ENCODE assay signal across 17 cellular contexts in genomic region chr18:76572517-76573247, GRCh38.
DNase-seq lines count a peak whose midpoint lies in the region; ATAC-seq and TF ChIP-seq lines count a peak whose summit lies in the region.
"Had no signal": no experiment of that assay in that cellular context is flagged by ENCODE, and none has a peak within 500 bp of the region (broad histone marks: within the 10 kb centered on the region; RNA-seq: fewer than 3 reads in every experiment).

No MANE protein-coding gene starts in this region.

- 80 to 82% (median 82%) methylated on average over 12 of the region's 12 CpGs for WGBS in psoas muscle, 3 donors
- WGBS in right cardiac atrium: 74% methylated on average over 12 of the region's 12 CpGs

- POLR2A ChIA-PET in A673 (lab: Charles Lee; ENCODE audit: low non-redundant PET): no interaction called here

- in situ Hi-C loops in GM13976 (cut with MboI; ENCODE audit: low sequenced_read_pairs, unreplicated experiment): no loop called here

- H3K4me3 ChIP-seq in A673 (ENCODE audit: low read depth, low read length, poor library complexity, severe bottlenecking) (no peak overlapping the region), psoas muscle (no peak overlapping the region), right cardiac atrium (ENCODE audit: low read length) (no peak overlapping the region)
- H3K4me3 ChIP-seq: pancreas, thoracic aorta had no signal

- H3K9me3 ChIP-seq in A673 (ENCODE audit: low read depth, low read length, poor library complexity, severe bottlenecking) (no peaks in the 10 kb centered on the region), psoas muscle (no peaks in the 10 kb centered on the region), right cardiac atrium (ENCODE audit: control insufficient read depth, low read length) (no peaks in the 10 kb centered on the region)
- H3K9me3 ChIP-seq: pancreas, thoracic aorta had no signal

- BruUV-seq in A673 (replicated peaks; lab: Mats Ljungman, UMichigan): no TSS peak

- TF ChIP-seq CTCF in A673 (conservative IDR thresholded peaks at IDR 0.05; ENCODE audit: low read depth, low read length) (0 out of 2 replicates have a peak, but pooled peaks have one; percentile 24), GM13976 (IDR thresholded peaks at IDR 0.05; ENCODE audit: borderline replicate concordance, control extremely low read depth, extremely low read depth, insufficient read depth, missing control alignments) (peak; percentile 22), psoas muscle (IDR thresholded peaks at IDR 0.05) (no peak)

- CTCF ChIA-PET in A673 (lab: Charles Lee): no interaction called here

- ATAC-seq in psoas muscle: no peak
- no peak for ATAC-seq in right cardiac atrium

- H3K4me1 ChIP-seq in A673 (ENCODE audit: insufficient read depth, low read length, poor library complexity, severe bottlenecking) (no peaks in the 10 kb centered on the region), psoas muscle (no peaks in the 10 kb centered on the region), right cardiac atrium (ENCODE audit: control insufficient read depth, insufficient read depth, low read length) (no peaks in the 10 kb centered on the region)
- H3K4me1 ChIP-seq: pancreas had no signal

- no peaks in the 10 kb centered on the region for H3K27me3 ChIP-seq in A673 (replicated peaks; ENCODE audit: insufficient read depth, low read depth, low read length, poor library complexity)
- no peaks in the 10 kb centered on the region for H3K27me3 ChIP-seq in psoas muscle (ENCODE audit: insufficient read depth in 3 of 3, low read length in 2 of 3)
- no peaks in the 10 kb centered on the region for H3K27me3 ChIP-seq in right cardiac atrium (ENCODE audit: control insufficient read depth, insufficient read depth)
- H3K27me3 ChIP-seq: pancreas had no signal

- H3K27ac ChIP-seq in A673 (ENCODE audit: low read depth, low read length, poor library complexity, severe bottlenecking) (no peak overlapping the region), epithelial cell of prostate (peak overlapping the region; percentile 68), psoas muscle (no peak overlapping the region), right cardiac atrium (ENCODE audit: low read length) (no peak overlapping the region)
- H3K27ac ChIP-seq: pancreas, thoracic aorta, VCaP had no signal

- intact Hi-C loops in A673 (cut with micrococcal nuclease; ENCODE audit: unreplicated experiment): no loop called here
- intact Hi-C loops in psoas muscle (cut with DNase I): no loop called here
- intact Hi-C loops in right cardiac atrium (cut with DNase I): no loop called here

- H3K36me3 ChIP-seq in A673 (ENCODE audit: insufficient read depth, low read length, poor library complexity, severe bottlenecking) (no peaks in the 10 kb centered on the region), psoas muscle (ENCODE audit: insufficient read depth in 1 of 2, low read depth in 1 of 2) (no peaks in the 10 kb centered on the region)
- H3K36me3 ChIP-seq: pancreas, thoracic aorta had no signal

- DNase-seq in A673 (ENCODE audit: low spot score) (no peak), GM13976 (ENCODE audit: low spot score) (no peak), NOMO-1 treated with DMSO at 0.1 percent for 48 hours (lab: John Stamatoyannopoulos, UW; ENCODE audit: unreplicated experiment) (peak; percentile 24), epithelial cell of prostate (ENCODE audit: low read depth, low spot score) (no peak), psoas muscle (no peak), NCI-H1436 treated with DMSO at 0.1 percent for 48 hours (lab: John Stamatoyannopoulos, UW) (no peak), HUDEP-2 (lab: John Stamatoyannopoulos, UW; ENCODE audit: unreplicated experiment in 76 of 76) (no peak), right cardiac atrium (no peak)
- DNase-seq: activated naive CD4-positive, alpha-beta T cell treated with Interleukin-2 at 50 U/mL for 16 hours; DMS 273 treated with DMSO at 0.1 percent for 48 hours; endodermal cell; kidney; NCI-H1417 treated with DMSO at 0.1 percent for 48 hours; NCI-H82 had no signal
